8 cellular contexts compared by ENCODE assay signal in genomic region chr2:65430515-65431416, GRCh38. TPM values are rescaled to one million over a fixed set of nuclear protein-coding genes. Genes with fewer than 3 reads are reported as not detected.
DNase-seq lines count a peak whose midpoint lies in the region; ATAC-seq and FAIRE-seq lines count a peak whose summit lies in the region.

No MANE protein-coding gene starts in this region.

- peaks cover 52 to 59% (median 57%) of the 10 kb centered on the region in 11 experiments for H4K20me1 ChIP-seq in BLaER1 treated with 17β-estradiol and CSF1 and Interleukin-3, amounts not matched to agents 10 nM and 100 nM

- ATAC-seq in GM19463 (IDR thresholded peaks at IDR 0.05; ENCODE audit: unreplicated experiment) (peak; percentile 31), esophagus mucosa (peak; percentile 33)
- ATAC-seq in stimulated activated memory B cell treated with anti-CD40 and anti-IgM and Interleukin-4, amounts not matched to agents 10 μg/mL and 1 μg/mL and 100 μg/mL, for 72 hours, result peak; percentile 77

- H3K27ac ChIP-seq in BLaER1 treated with 17β-estradiol and CSF1 and Interleukin-3, amounts not matched to agents 10 nM and 100 nM, result peak overlapping the region; percentile 73 to 91 (median 86); a peak in 21 of 22 replicates
- H3K27ac ChIP-seq in muscle layer of colon (ENCODE audit: low read depth, low read length), result peak overlapping the region; percentile 72

- H3K4me1 ChIP-seq in BLaER1 treated with 17β-estradiol and CSF1 and Interleukin-3, amounts not matched to agents 10 nM and 100 nM, result peaks cover 24 to 41% (median 37%) of the 10 kb centered on the region in 10 experiments
- H3K4me1 ChIP-seq in muscle layer of colon (ENCODE audit: insufficient read depth, low read length), result peaks cover 9% of the 10 kb centered on the region

- peaks cover 27% of the 10 kb centered on the region for H3K4me1 Mint-ChIP-seq in stimulated activated memory B cell treated with anti-CD40 and anti-IgM and Interleukin-4, amounts not matched to agents 10 μg/mL and 1 μg/mL and 100 μg/mL, for 72 hours

- no peaks in the 10 kb centered on the region for H3K36me3 Mint-ChIP-seq in stimulated activated memory B cell treated with anti-CD40 and anti-IgM and Interleukin-4, amounts not matched to agents 10 μg/mL and 1 μg/mL and 100 μg/mL, for 72 hours

- peaks cover 31% of the 10 kb centered on the region for H3K27me3 Mint-ChIP-seq in stimulated activated memory B cell treated with anti-CD40 and anti-IgM and Interleukin-4, amounts not matched to agents 10 μg/mL and 1 μg/mL and 100 μg/mL, for 72 hours

- peak overlapping the region; percentile 78 to 94 (median 90) for H3K9ac ChIP-seq in BLaER1 treated with 17β-estradiol and CSF1 and Interleukin-3, amounts not matched to agents 10 nM and 100 nM
- peak overlapping the region; percentile 39 for H3K9ac ChIP-seq in muscle layer of colon (ENCODE audit: low read length)

- peak overlapping the region; percentile 84 to 96 (median 92) for H3K4me3 ChIP-seq in BLaER1 treated with 17β-estradiol and CSF1 and Interleukin-3, amounts not matched to agents 10 nM and 100 nM
- H3K4me3 ChIP-seq in muscle layer of colon (ENCODE audit: low read depth in 1 of 2, low read length in 2 of 2), result peak overlapping the region; percentile 67 to 84

- H3K9me3 Mint-ChIP-seq in stimulated activated memory B cell treated with anti-CD40 and anti-IgM and Interleukin-4, amounts not matched to agents 10 μg/mL and 1 μg/mL and 100 μg/mL, for 72 hours, result no peaks in the 10 kb centered on the region

- H3K9me3 ChIP-seq in BLaER1 treated with 17β-estradiol and CSF1 and Interleukin-3, amounts not matched to agents 10 nM and 100 nM (replicated peaks in 1 of 11), result no peaks in the 10 kb centered on the region
- H3K9me3 ChIP-seq in muscle layer of colon (ENCODE audit: low read length), result no peaks in the 10 kb centered on the region

- H3K4me2 ChIP-seq in BLaER1 treated with 17β-estradiol and CSF1 and Interleukin-3, amounts not matched to agents 10 nM and 100 nM, result peak overlapping the region; percentile 90 to 98 (median 98)

- H3K4me3 Mint-ChIP-seq in stimulated activated memory B cell treated with anti-CD40 and anti-IgM and Interleukin-4, amounts not matched to agents 10 μg/mL and 1 μg/mL and 100 μg/mL, for 72 hours, result peak overlapping the region; percentile 92

- peak; percentile 76 for FAIRE-seq in HTR-8/SVneo (lab: Jason Lieb, UNC)

- peak overlapping the region; percentile 82 for H3K27ac Mint-ChIP-seq in stimulated activated memory B cell treated with anti-CD40 and anti-IgM and Interleukin-4, amounts not matched to agents 10 μg/mL and 1 μg/mL and 100 μg/mL, for 72 hours

- H3K27me3 ChIP-seq in BLaER1 treated with 17β-estradiol and CSF1 and Interleukin-3, amounts not matched to agents 10 nM and 100 nM, result no peaks in the 10 kb centered on the region; a peak in 1 of 22 replicates
- no peaks in the 10 kb centered on the region for H3K27me3 ChIP-seq in muscle layer of colon (ENCODE audit: control insufficient read depth in 1 of 2, insufficient read depth in 2 of 2, low read length in 2 of 2)

- H3K36me3 ChIP-seq in BLaER1 treated with 17β-estradiol and CSF1 and Interleukin-3, amounts not matched to agents 10 nM and 100 nM, result peaks cover 0 to 6% (median 0%) of the 10 kb centered on the region in 11 experiments; a peak in 3 of 22 replicates
- H3K36me3 ChIP-seq in muscle layer of colon (ENCODE audit: insufficient read depth, low read length), result no peaks in the 10 kb centered on the region

- peak; percentile 36 for DNase-seq in HTR-8/SVneo (ENCODE audit: insufficient read length, low spot score)
- peak; percentile 90 for DNase-seq in NOMO-1 treated with DMSO at 0.1 percent for 48 hours (lab: John Stamatoyannopoulos, UW; ENCODE audit: unreplicated experiment)
- DNase-seq in activated T-cell treated with anti-CD3 and anti-CD28 coated beads for 24 hours (ENCODE audit: low read depth), result peak; percentile 46

RNA-seq across cellular contexts. Expression of gene SPRED2, which starts 1.6 kb away (rescaled TPM):
- 12.8 TPM for total RNA-seq in esophagus mucosa

Comparison
In these comparisons a context has a peak if more than half of its experiments do, and no peak if none do; other contexts are left out.
1. Peak in every context shown above with its lines: DNase-seq, ATAC-seq, H3K4me3 ChIP-seq and H3K27ac ChIP-seq.
2. DNase-seq: peak in every context shown above with its lines; median percentile 90 in NOMO-1 treated with DMSO at 0.1 percent for 48 hours; 46 in activated T-cell treated with anti-CD3 and anti-CD28 coated beads for 24 hours; 36 in HTR-8/SVneo.